ENCODE assay signal across 9 cellular contexts in genomic region chr17:35566955-35567354, GRCh38. TPM values are rescaled to one million over a fixed set of nuclear protein-coding genes. Genes with fewer than 3 reads are reported as not detected.
A peak's percentile ranks its signal among the peaks of the same experiment; 100 is the strongest.
DNase-seq lines count a peak whose midpoint lies in the region; ATAC-seq and TF ChIP-seq lines count a peak whose summit lies in the region.
"Had no signal": no experiment of that assay in that cellular context is flagged by ENCODE, and none has a peak within 500 bp of the region (broad histone marks: within the 10 kb centered on the region; RNA-seq: fewer than 3 reads in every experiment).

No MANE protein-coding gene starts in this region.

- peak overlapping the region; percentile 91 for H3K4me3 Mint-ChIP-seq in CD8-positive, alpha-beta T cell
- peak overlapping the region; percentile 92 for H3K4me3 Mint-ChIP-seq in osteocyte (ENCODE audit: unreplicated experiment)

- 0 out of 2 replicates have a peak, but pooled peaks cover 3% of the 10 kb centered on the region for H4K20me1 ChIP-seq in Karpas-422 (ENCODE audit: insufficient read depth, low read depth, low read length)

- POLR2A ChIA-PET in CD8-positive, alpha-beta T cell (lab: Charles Lee), result interaction anchor here (3.2 kb wide), 1 partner anchor 11 kb away, joined by 32 read pairs; the partner anchor contains the start of gene PEX12

- intact Hi-C loops in CD8-positive, alpha-beta T cell (cut with DNase I, micrococcal nuclease), result loop anchor here in 1 of 2 experiments (2.0 kb wide), 1 partner anchor 22 kb away; no protein-coding TSS in a partner anchor
- intact Hi-C loops in dorsolateral prefrontal cortex (cut with DNase I), result loop anchor here in 1 of 2 donors (2.0 to 10.0 kb wide), 3 partner anchors 20 to 422 kb away; partner anchors contain the start of genes AP2B1, NLE1, SLFN5 and UNC45B
- intact Hi-C loops in sciatic nerve (cut with DNase I), result no loop called here

- no peak for DNase-seq in CD8-positive, alpha-beta T cell
- DNase-seq in Karpas-422 (no peak), dorsolateral prefrontal cortex (no peak), osteocyte (ENCODE audit: extremely low spot score, unreplicated experiment) (no peak), sciatic nerve (ENCODE audit: low spot score) (no peak), foreskin melanocyte (no peak), NCI-H524 (lab: John Stamatoyannopoulos, UW) (no peak)
- DNase-seq: MV-4-11 had no signal

- no peak overlapping the region for H3K4me3 ChIP-seq in CD8-positive, alpha-beta T cell (ENCODE audit: low read depth, low read length)
- H3K4me3 ChIP-seq in Karpas-422 (ENCODE audit: low read length) (peak overlapping the region; percentile 98; the same call in 1 of the 2 replicates), dorsolateral prefrontal cortex (peak overlapping the region in 57 of 59 donors; percentile 51 to 98 (median 85))

- peaks cover 31% of the 10 kb centered on the region for H3K4me1 Mint-ChIP-seq in CD8-positive, alpha-beta T cell (ENCODE audit: low read depth)
- H3K4me1 Mint-ChIP-seq in osteocyte (ENCODE audit: unreplicated experiment), result peaks cover 26% of the 10 kb centered on the region

- no peaks in the 10 kb centered on the region for H3K27me3 ChIP-seq in CD8-positive, alpha-beta T cell (ENCODE audit: insufficient read depth, low read length)
- H3K27me3 ChIP-seq in Karpas-422 (ENCODE audit: low read length), result no peaks in the 10 kb centered on the region
- H3K27me3 ChIP-seq in dorsolateral prefrontal cortex, result peaks cover 0 to 3% (median 0%) of the 10 kb centered on the region in 45 donors

- no peaks in the 10 kb centered on the region for H3K9me3 Mint-ChIP-seq in CD8-positive, alpha-beta T cell
- no peaks in the 10 kb centered on the region for H3K9me3 Mint-ChIP-seq in osteocyte (ENCODE audit: unreplicated experiment)

- H3K27me3 Mint-ChIP-seq in CD8-positive, alpha-beta T cell (ENCODE audit: low read depth), result peaks cover 3% of the 10 kb centered on the region
- H3K27me3 Mint-ChIP-seq in osteocyte (ENCODE audit: unreplicated experiment), result peaks cover 25% of the 10 kb centered on the region

- peaks cover 21% of the 10 kb centered on the region for H3K4me1 ChIP-seq in CD8-positive, alpha-beta T cell (ENCODE audit: insufficient read depth, low read length)
- peaks cover 24% of the 10 kb centered on the region for H3K4me1 ChIP-seq in Karpas-422 (ENCODE audit: low read length)

- peaks cover 9% of the 10 kb centered on the region for H3K36me3 Mint-ChIP-seq in CD8-positive, alpha-beta T cell
- H3K36me3 Mint-ChIP-seq in osteocyte (ENCODE audit: unreplicated experiment), result peaks cover under 1% of the 10 kb centered on the region

- H3K9ac ChIP-seq in Karpas-422 (ENCODE audit: low read length), result no peak overlapping the region

- no peak overlapping the region for H3K27ac ChIP-seq in CD8-positive, alpha-beta T cell (ENCODE audit: low read depth, low read length)
- H3K27ac ChIP-seq in Karpas-422 (ENCODE audit: low read length) (no peak overlapping the region), dorsolateral prefrontal cortex (peak overlapping the region in 1 of 59 donors; percentile 87)

- peak overlapping the region; percentile 52 for H3K27ac Mint-ChIP-seq in CD8-positive, alpha-beta T cell
- peak overlapping the region; percentile 60 for H3K27ac Mint-ChIP-seq in osteocyte (ENCODE audit: unreplicated experiment)

- H2AFZ ChIP-seq in Karpas-422 (ENCODE audit: low read length), result no peak overlapping the region

- CTCF ChIA-PET in CD8-positive, alpha-beta T cell (lab: Charles Lee), result no interaction called here

- no peak for ATAC-seq in CD8-positive, alpha-beta T cell
- ATAC-seq in HG03457 (IDR thresholded peaks at IDR 0.05; ENCODE audit: unreplicated experiment), result no peak
- ATAC-seq in sciatic nerve, result no peak

- H3K36me3 ChIP-seq in CD8-positive, alpha-beta T cell (ENCODE audit: insufficient read depth, low read length), result no peaks in the 10 kb centered on the region
- H3K36me3 ChIP-seq in Karpas-422 (ENCODE audit: insufficient read depth, low read length), result no peaks in the 10 kb centered on the region

- H3K9me2 ChIP-seq in Karpas-422 (replicated peaks; ENCODE audit: insufficient read depth, low read length), result no peaks in the 10 kb centered on the region

- no peak for TF ChIP-seq CTCF in CD8-positive, alpha-beta T cell (IDR thresholded peaks at IDR 0.05)
- no peak for TF ChIP-seq CTCF in dorsolateral prefrontal cortex (IDR thresholded peaks at IDR 0.05 in 54 of 56, conservative IDR thresholded peaks at IDR 0.05 in 2 of 56; ENCODE audit: low read depth in 1 of 56, partially characterized antibody in 56 of 56)
- TF ChIP-seq CTCF in osteocyte (IDR thresholded peaks at IDR 0.05), result no peak

- H3K79me2 ChIP-seq in Karpas-422 (ENCODE audit: low read length), result peaks cover 39% of the 10 kb centered on the region

- no peaks in the 10 kb centered on the region for H3K9me3 ChIP-seq in CD8-positive, alpha-beta T cell (ENCODE audit: low read length)
- H3K9me3 ChIP-seq in Karpas-422 (ENCODE audit: low read length), result no peaks in the 10 kb centered on the region

- peak overlapping the region; percentile 87 for H3K4me2 ChIP-seq in Karpas-422 (ENCODE audit: low read depth, low read length, poor library complexity, severe bottlenecking)

RNA-seq across cellular contexts. Expression of gene SLFN14, which starts 6.3 kb away (rescaled TPM):
- not detected for total RNA-seq in CD8-positive, alpha-beta T cell
- total RNA-seq in Karpas-422 (2014; rRNA removed; shearing (Covaris generic); ENCODE audit: low replicate concordance), result 0.11 TPM in 1 of 2 replicates, not detected in the other
- total RNA-seq in dorsolateral prefrontal cortex, result under 1 TPM in 3 of 120 experiments, not detected in 117; 0.20 to 0.22 (median 0.21) TPM
- total RNA-seq in osteocyte, result not detected in 2 replicates
- total RNA-seq in sciatic nerve, result 0.45 TPM

RNA-seq across cellular contexts. Expression of gene PEX12, which starts 11.4 kb away (rescaled TPM):
- total RNA-seq in CD8-positive, alpha-beta T cell, result 1 to 10 TPM; 2.7 to 3.2 TPM
- total RNA-seq in Karpas-422 (2014; rRNA removed; shearing (Covaris generic); ENCODE audit: low replicate concordance), result 5.0 and 5.4 TPM in 2 replicates
- 10 to 100 TPM in 64 of 120 experiments, 1 to 10 TPM in 56; 6.3 to 16.0 (median 10.2) TPM for total RNA-seq in dorsolateral prefrontal cortex
- 6.9 and 7.0 TPM in 2 replicates for total RNA-seq in osteocyte
- total RNA-seq in sciatic nerve, result 7.8 TPM

RNA-seq across cellular contexts. Expression of gene AP2B1, which starts 20.2 kb away (rescaled TPM):
- 10 to 100 TPM; 58.7 to 65.7 TPM for total RNA-seq in CD8-positive, alpha-beta T cell
- 53.4 and 82.7 TPM in 2 replicates for total RNA-seq in Karpas-422 (2014; rRNA removed; shearing (Covaris generic); ENCODE audit: low replicate concordance)
- total RNA-seq in dorsolateral prefrontal cortex, result 100 to 1,000 TPM; 169 to 394 (median 287) TPM
- 201 and 208 TPM in 2 replicates for total RNA-seq in osteocyte
- total RNA-seq in sciatic nerve, result 130 TPM

RNA-seq across cellular contexts. Expression of gene SLFN12L, which starts 29.5 kb away (rescaled TPM):
- 10 to 100 TPM; 39.8 to 41.4 TPM for total RNA-seq in CD8-positive, alpha-beta T cell
- not detected in 2 replicates for total RNA-seq in Karpas-422 (2014; rRNA removed; shearing (Covaris generic); ENCODE audit: low replicate concordance)
- total RNA-seq in dorsolateral prefrontal cortex, result 1 to 10 TPM in 36 of 120 experiments, under 1 TPM in 73, not detected in 11; 0.19 to 3.9 (median 0.75) TPM
- not detected in 2 replicates for total RNA-seq in osteocyte
- 6.0 TPM for total RNA-seq in sciatic nerve
